27 cellular contexts compared by ENCODE assay signal in the genomic region with DNA sequence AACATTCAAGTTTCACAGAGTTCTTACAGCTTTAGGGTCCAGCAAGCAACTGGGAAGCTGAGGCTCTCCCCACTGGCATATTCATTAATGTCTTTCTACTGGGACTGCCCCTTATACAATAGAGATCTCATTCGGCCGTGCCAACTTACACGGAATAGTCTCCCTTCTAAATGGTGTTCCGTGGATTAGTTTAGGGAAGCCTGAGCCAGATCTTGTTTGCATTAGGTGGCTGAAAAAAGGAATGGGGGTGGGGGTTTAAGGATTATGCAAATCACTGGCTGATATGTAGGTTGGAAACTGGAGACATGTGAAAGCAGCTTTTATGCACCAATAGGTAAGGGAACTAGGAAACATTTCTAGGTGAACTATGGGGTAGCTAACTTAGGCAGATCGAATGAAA.
DNase-seq lines count a peak whose midpoint lies in the region; ATAC-seq, FAIRE-seq and TF ChIP-seq lines count a peak whose summit lies in the region.
"Had no signal": no experiment of that assay in that cellular context is flagged by ENCODE, and none has a peak within 500 bp of the region (broad histone marks: within the 10 kb centered on the region; RNA-seq: fewer than 3 reads in every experiment).

No MANE protein-coding gene starts in this region.

- no peaks in the 10 kb centered on the region for H3F3A ChIP-seq in smooth muscle cell (ENCODE audit: low read depth)

- H3K27me3 ChIP-seq in HUES48 (ENCODE audit: control insufficient read depth, insufficient read depth, low read length) (no peaks in the 10 kb centered on the region; the same call in 1 of the 2 replicates), astrocyte (ENCODE audit: insufficient read depth, low read length) (no peaks in the 10 kb centered on the region), hepatocyte (no peaks in the 10 kb centered on the region), smooth muscle cell (ENCODE audit: low read depth) (no peaks in the 10 kb centered on the region)
- H3K27me3 ChIP-seq: esophagus muscularis mucosa, spleen, transverse colon had no signal

- H4K20me1 ChIP-seq in astrocyte (ENCODE audit: insufficient read depth, low read length) (peaks cover 2% of the 10 kb centered on the region), hepatocyte (ENCODE audit: insufficient read depth, poor library complexity, severe bottlenecking) (no peaks in the 10 kb centered on the region), smooth muscle cell (ENCODE audit: low read depth) (no peaks in the 10 kb centered on the region)

- peak overlapping the region; percentile 28; the same call in 1 of the 2 replicates for H3K4me3 ChIP-seq in HUES48 (ENCODE audit: low read depth, low read length)
- no peak overlapping the region for H3K4me3 ChIP-seq in astrocyte (ENCODE audit: insufficient read depth, low read depth, low read length)
- no peak overlapping the region for H3K4me3 ChIP-seq in hepatocyte
- no peak overlapping the region for H3K4me3 ChIP-seq in smooth muscle cell
- H3K4me3 ChIP-seq: esophagus muscularis mucosa, lower lobe of right lung, spleen, transverse colon had no signal

- ATAC-seq in stimulated activated effector memory CD8-positive, alpha-beta T cell treated with anti-CD3 and anti-CD28 coated beads, Interleukin-12 subunit alpha, Interleukin-12 subunit beta, amount 100 ng/mL, for 72 hours = no peak
- ATAC-seq in HG03039 (IDR thresholded peaks at IDR 0.05; ENCODE audit: unreplicated experiment) = no peak
- no peak for ATAC-seq in stimulated activated naive B cell treated with anti-CD40 and anti-IgM and Interleukin-4, amounts not matched to agents 10 μg/mL and 1 μg/mL and 100 μg/mL, for 72 hours (replicated peaks)
- ATAC-seq: lower lobe of right lung; stimulated activated naive CD8-positive, alpha-beta T cell treated with anti-CD3 and anti-CD28 coated beads, Interleukin-15, Interleukin-2, amounts not matched to agents 100 U/mL and 50 U/mL, for 24 hours had no signal

- 57% methylated on average over 5 of the region's 5 CpGs for WGBS in hepatocyte (ENCODE audit: low lambda C conversion rate, missing lambda C conversion rate)
- 67% methylated on average over 5 of the region's 5 CpGs for WGBS in smooth muscle cell (ENCODE audit: low lambda C conversion rate)

- H3K4me2 ChIP-seq in astrocyte (ENCODE audit: low read length) (peak overlapping the region; percentile 21), hepatocyte (peak overlapping the region; percentile 29), smooth muscle cell (peak overlapping the region; percentile 46)

- H3K4me1 Mint-ChIP-seq in astrocyte (ENCODE audit: low read depth, unreplicated experiment) = peaks cover 17% of the 10 kb centered on the region
- H3K4me1 Mint-ChIP-seq in stimulated activated effector memory CD8-positive, alpha-beta T cell treated with anti-CD3 and anti-CD28 coated beads, Interleukin-12 subunit alpha, Interleukin-12 subunit beta, amount 100 ng/mL, for 72 hours = no peaks in the 10 kb centered on the region
- peaks cover 2 to 5% of the 10 kb centered on the region in 2 donors for H3K4me1 Mint-ChIP-seq in stimulated activated naive B cell treated with anti-CD40 and anti-IgM and Interleukin-4, amounts not matched to agents 10 μg/mL and 1 μg/mL and 100 μg/mL, for 72 hours

- no peak overlapping the region for H3K4me3 Mint-ChIP-seq in astrocyte (ENCODE audit: unreplicated experiment)
- H3K4me3 Mint-ChIP-seq in stimulated activated effector memory CD8-positive, alpha-beta T cell treated with anti-CD3 and anti-CD28 coated beads, Interleukin-12 subunit alpha, Interleukin-12 subunit beta, amount 100 ng/mL, for 72 hours = no peak overlapping the region
- H3K4me3 Mint-ChIP-seq in stimulated activated naive B cell treated with anti-CD40 and anti-IgM and Interleukin-4, amounts not matched to agents 10 μg/mL and 1 μg/mL and 100 μg/mL, for 72 hours = no peak overlapping the region
- H3K4me3 Mint-ChIP-seq: activated naive CD4-positive, alpha-beta T cell treated with anti-CD3 and anti-CD28 coated beads for 36 hours; activated T-cell treated with anti-CD3 and anti-CD28 coated beads, Interleukin-2, amount 50 U/mL, for 24 hours had no signal

- no peaks in the 10 kb centered on the region for H3K36me3 ChIP-seq in HUES48 (ENCODE audit: control insufficient read depth, insufficient read depth, low read length)
- no peaks in the 10 kb centered on the region for H3K36me3 ChIP-seq in astrocyte (ENCODE audit: insufficient read depth, low read length)
- no peaks in the 10 kb centered on the region for H3K36me3 ChIP-seq in hepatocyte (replicated peaks; ENCODE audit: insufficient read depth, low read depth)
- no peaks in the 10 kb centered on the region for H3K36me3 ChIP-seq in smooth muscle cell (ENCODE audit: low read depth)
- H3K36me3 ChIP-seq: esophagus muscularis mucosa, lower lobe of right lung, transverse colon had no signal

- H3K36me3 Mint-ChIP-seq in astrocyte (ENCODE audit: low read depth, unreplicated experiment) = peaks cover 7% of the 10 kb centered on the region
- H3K36me3 Mint-ChIP-seq in stimulated activated effector memory CD8-positive, alpha-beta T cell treated with anti-CD3 and anti-CD28 coated beads, Interleukin-12 subunit alpha, Interleukin-12 subunit beta, amount 100 ng/mL, for 72 hours = no peaks in the 10 kb centered on the region
- H3K36me3 Mint-ChIP-seq in stimulated activated naive B cell treated with anti-CD40 and anti-IgM and Interleukin-4, amounts not matched to agents 10 μg/mL and 1 μg/mL and 100 μg/mL, for 72 hours = no peaks in the 10 kb centered on the region

- no peaks in the 10 kb centered on the region for H3K27me3 Mint-ChIP-seq in astrocyte (ENCODE audit: low read depth, unreplicated experiment)
- peaks cover 8 to 9% of the 10 kb centered on the region in 2 donors for H3K27me3 Mint-ChIP-seq in stimulated activated naive B cell treated with anti-CD40 and anti-IgM and Interleukin-4, amounts not matched to agents 10 μg/mL and 1 μg/mL and 100 μg/mL, for 72 hours

- H3K4me1 ChIP-seq in HUES48 (ENCODE audit: control insufficient read depth, insufficient read depth, low read length) = peaks cover 16% of the 10 kb centered on the region
- H3K4me1 ChIP-seq in astrocyte (ENCODE audit: insufficient read depth, low read length) = no peaks in the 10 kb centered on the region
- peaks cover 4% of the 10 kb centered on the region for H3K4me1 ChIP-seq in hepatocyte (ENCODE audit: insufficient read depth)
- H3K4me1 ChIP-seq in smooth muscle cell (ENCODE audit: low read depth) = peaks cover 35% of the 10 kb centered on the region
- H3K4me1 ChIP-seq: spleen, transverse colon had no signal

- no peak overlapping the region for H3K9ac ChIP-seq in HUES48 (ENCODE audit: low read depth, low read length)
- no peak overlapping the region for H3K9ac ChIP-seq in astrocyte (ENCODE audit: low read length)
- no peak overlapping the region for H3K9ac ChIP-seq in smooth muscle cell (ENCODE audit: low read depth)

- H3K79me2 ChIP-seq in astrocyte (ENCODE audit: insufficient read depth, low read length) (no peaks in the 10 kb centered on the region), hepatocyte (no peaks in the 10 kb centered on the region), smooth muscle cell (ENCODE audit: low read depth) (no peaks in the 10 kb centered on the region)

- H3K9me3 ChIP-seq in HUES48 (ENCODE audit: control insufficient read depth, insufficient read depth, low read length) (no peaks in the 10 kb centered on the region), astrocyte (ENCODE audit: insufficient read depth, low read depth, low read length) (no peaks in the 10 kb centered on the region), hepatocyte (ENCODE audit: low read depth) (no peaks in the 10 kb centered on the region), smooth muscle cell (replicated peaks; ENCODE audit: low read depth) (no peaks in the 10 kb centered on the region)
- H3K9me3 ChIP-seq: esophagus muscularis mucosa, lower lobe of right lung, spleen, transverse colon had no signal

- FAIRE-seq in astrocyte (lab: Jason Lieb, UNC) = no peak
- FAIRE-seq: D721Med, frontal cortex, H54, kidney had no signal

- H2AFZ ChIP-seq in astrocyte (ENCODE audit: low read depth, low read length) = no peak overlapping the region
- H2AFZ ChIP-seq in hepatocyte = no peak overlapping the region
- H2AFZ ChIP-seq in smooth muscle cell (ENCODE audit: low read depth) = no peak overlapping the region

- peak overlapping the region; percentile 18 for H3K27ac Mint-ChIP-seq in astrocyte (ENCODE audit: unreplicated experiment)
- no peak overlapping the region for H3K27ac Mint-ChIP-seq in stimulated activated effector memory CD8-positive, alpha-beta T cell treated with anti-CD3 and anti-CD28 coated beads, Interleukin-12 subunit alpha, Interleukin-12 subunit beta, amount 100 ng/mL, for 72 hours
- no peak overlapping the region for H3K27ac Mint-ChIP-seq in stimulated activated naive B cell treated with anti-CD40 and anti-IgM and Interleukin-4, amounts not matched to agents 10 μg/mL and 1 μg/mL and 100 μg/mL, for 72 hours
- H3K27ac Mint-ChIP-seq: activated naive CD4-positive, alpha-beta T cell treated with anti-CD3 and anti-CD28 coated beads for 36 hours; activated T-cell treated with anti-CD3 and anti-CD28 coated beads, Interleukin-2, amount 50 U/mL, for 24 hours had no signal

- DNase-seq in astrocyte (ENCODE audit: low read depth) (no peak), hepatocyte (ENCODE audit: low spot score) (no peak), smooth muscle cell (lab: John Stamatoyannopoulos, UW; ENCODE audit: unreplicated experiment) (no peak)
- no peak for DNase-seq in stimulated activated effector memory CD8-positive, alpha-beta T cell treated with anti-CD3 and anti-CD28 coated beads, Interleukin-12 subunit alpha, Interleukin-12 subunit beta, amount 100 ng/mL, for 72 hours (ENCODE audit: low spot score in 2 of 2)
- no peak for DNase-seq in stimulated activated naive B cell treated with anti-CD40 and anti-IgM and Interleukin-4, amounts not matched to agents 10 μg/mL and 1 μg/mL and 100 μg/mL, for 72 hours
- DNase-seq: activated naive CD4-positive, alpha-beta T cell treated with anti-CD3 and anti-CD28 coated beads for 36 hours; activated T-cell treated with anti-CD3 and anti-CD28 coated beads, Interleukin-2, amount 50 U/mL, for 24 hours; C1 segment of cervical spinal cord; effector CD4-positive, alpha-beta T cell; kidney; lower lobe of right lung; NCI-H1417 treated with DMSO at 0.1 percent for 48 hours; NCI-H2171; NCI-H748 treated with DMSO at 0.1 percent for 48 hours; occipital lobe; SHP77; spleen; stimulated activated CD4-positive, alpha-beta T cell treated with anti-CD3 and anti-CD28 coated beads, Interleukin-4, amount 100 ng/mL, for 1 hour; stimulated activated naive CD8-positive, alpha-beta T cell treated with anti-CD3 and anti-CD28 coated beads, Interleukin-15, Interleukin-2, amounts not matched to agents 100 U/mL and 50 U/mL, for 24 hours; SW 1271; transverse colon had no signal

- H3K9me2 ChIP-seq in hepatocyte (replicated peaks; ENCODE audit: insufficient read depth) = no peaks in the 10 kb centered on the region

- no peaks in the 10 kb centered on the region for H3K9me3 Mint-ChIP-seq in astrocyte (ENCODE audit: unreplicated experiment)
- H3K9me3 Mint-ChIP-seq in stimulated activated effector memory CD8-positive, alpha-beta T cell treated with anti-CD3 and anti-CD28 coated beads, Interleukin-12 subunit alpha, Interleukin-12 subunit beta, amount 100 ng/mL, for 72 hours = no peaks in the 10 kb centered on the region
- no peaks in the 10 kb centered on the region for H3K9me3 Mint-ChIP-seq in stimulated activated naive B cell treated with anti-CD40 and anti-IgM and Interleukin-4, amounts not matched to agents 10 μg/mL and 1 μg/mL and 100 μg/mL, for 72 hours
- H3K9me3 Mint-ChIP-seq: activated naive CD4-positive, alpha-beta T cell treated with anti-CD3 and anti-CD28 coated beads for 36 hours; activated T-cell treated with anti-CD3 and anti-CD28 coated beads, Interleukin-2, amount 50 U/mL, for 24 hours had no signal

- TF ChIP-seq CTCF in astrocyte (IDR thresholded peaks at IDR 0.05; ENCODE audit: insufficient read depth, low read depth, low read length) (no peak), hepatocyte (IDR thresholded peaks at IDR 0.05; ENCODE audit: poor library complexity) (no peak), smooth muscle cell (IDR thresholded peaks at IDR 0.05; ENCODE audit: borderline replicate concordance, insufficient read depth, poor library complexity, severe bottlenecking) (no peak)

- peak overlapping the region; percentile 57 for H3K27ac ChIP-seq in HUES48 (ENCODE audit: low read depth, low read length)
- H3K27ac ChIP-seq in astrocyte (ENCODE audit: low read depth, low read length) = no peak overlapping the region
- no peak overlapping the region for H3K27ac ChIP-seq in hepatocyte
- H3K27ac ChIP-seq in smooth muscle cell (ENCODE audit: low read depth) = no peak overlapping the region
- H3K27ac ChIP-seq: esophagus muscularis mucosa, lower lobe of right lung, spleen, transverse colon had no signal
